Comparison of ENCODE assay signal across 21 cellular contexts in genomic region chr11:33413296-33413695, GRCh38. TPM values are rescaled to one million over a fixed set of nuclear protein-coding genes. Genes with fewer than 3 reads are reported as not detected.
"Had no signal": no experiment of that assay in that cellular context is flagged by ENCODE, and none has a peak within 500 bp of the region (broad histone marks: within the 10 kb centered on the region; RNA-seq: fewer than 3 reads in every experiment).

No MANE protein-coding gene starts in this region.

- H3K36me3 ChIP-seq: esophagus muscularis mucosa, gastrocnemius medialis, ovary, sigmoid colon, thoracic aorta, tibial nerve, upper lobe of left lung had no signal

- H3K4me1 ChIP-seq: esophagus muscularis mucosa, gastrocnemius medialis, psoas muscle, sigmoid colon, tibial nerve, upper lobe of left lung had no signal

- ATAC-seq: gastrocnemius medialis; natural killer cell; psoas muscle; right cardiac atrium; stimulated activated memory B cell treated with anti-CD40 and anti-IgM and Interleukin-4, amounts not matched to agents 10 μg/mL and 1 μg/mL and 100 μg/mL, for 72 hours had no signal

- DNase-seq: dermis blood vessel endothelial cell; effector memory CD4-positive, alpha-beta T cell; gastrocnemius medialis; head of caudate nucleus; natural killer cell; occipital lobe; ovary; posterior cingulate gyrus; psoas muscle; right cardiac atrium; sigmoid colon; stimulated activated CD4-positive, alpha-beta T cell treated with anti-CD3 and anti-CD28 coated beads, Interleukin-2, amount 100 ng/mL, for 24 hours; stimulated activated CD4-positive, alpha-beta T cell treated with anti-CD3 and anti-CD28 coated beads, Interleukin-4, amount 100 ng/mL, for 4 hours; upper lobe of left lung had no signal

- H3K27me3 ChIP-seq: gastrocnemius medialis, ovary, tibial nerve, upper lobe of left lung had no signal

- H3K4me3 ChIP-seq: coronary artery, esophagus muscularis mucosa, gastrocnemius medialis, lung, ovary, psoas muscle, sigmoid colon, thoracic aorta, tibial nerve, upper lobe of left lung had no signal

- H3K9me3 ChIP-seq: esophagus muscularis mucosa, gastrocnemius medialis, ovary, psoas muscle, sigmoid colon, thoracic aorta, tibial nerve, upper lobe of left lung had no signal

- H3K27ac ChIP-seq: coronary artery, esophagus muscularis mucosa, gastrocnemius medialis, ovary, psoas muscle, sigmoid colon, thoracic aorta, upper lobe of left lung had no signal

RNA-seq across cellular contexts. Expression of gene KIAA1549L, which starts 37.4 kb away (rescaled TPM):
- total RNA-seq: mononuclear cell, natural killer cell had no signal
